13 cellular contexts compared by ENCODE assay signal in the genomic region with DNA sequence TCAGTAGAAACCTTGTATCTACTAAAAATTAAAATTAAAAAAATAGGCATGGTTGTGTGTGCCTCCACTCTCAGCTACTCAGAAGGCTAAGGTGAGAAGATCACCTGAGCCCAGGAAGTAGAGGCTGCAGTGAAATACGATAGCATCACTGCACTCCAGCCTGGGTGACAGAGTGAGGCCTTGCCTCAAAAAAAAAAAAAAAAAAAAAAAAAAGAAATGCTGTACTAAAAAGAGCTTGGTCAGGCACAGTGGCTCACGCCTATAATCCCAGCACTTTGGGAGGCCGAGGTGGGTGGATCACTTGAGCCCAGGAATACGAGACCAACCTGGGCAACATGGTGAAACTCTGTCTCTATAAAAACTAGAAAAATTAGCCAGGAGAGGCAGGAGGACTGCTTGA.
"Had no signal": no experiment of that assay in that cellular context is flagged by ENCODE, and none has a peak within 500 bp of the region (broad histone marks: within the 10 kb centered on the region; RNA-seq: fewer than 3 reads in every experiment).

No MANE protein-coding gene starts in this region.

- DNase-seq: activated CD4-positive, alpha-beta T cell treated with anti-CD3 and anti-CD28 coated beads for 1 hour; activated CD8-positive, alpha-beta memory T cell treated with anti-CD3 and anti-CD28 coated beads for 24 hours; activated CD8-positive, alpha-beta memory T cell treated with anti-CD3 and anti-CD28 coated beads, Interleukin-2, amount 50 U/mL, for 48 hours; activated effector memory CD4-positive, alpha-beta T cell treated with anti-CD3 and anti-CD28 coated beads, Interleukin-2, amount 50 U/mL, for 16 hours; activated T-cell treated with anti-CD3 and anti-CD28 coated beads, Interleukin-2, amount 50 U/mL, for 48 hours; cerebellar nuclear complex; cortex of kidney; gastrocnemius medialis; naive thymus-derived CD4-positive, alpha-beta T cell; right cardiac atrium; stimulated activated CD4-positive, alpha-beta T cell treated with anti-CD3 and anti-CD28 coated beads, Interleukin-2, amount 100 ng/mL, for 24 hours; stimulated activated naive CD4-positive, alpha-beta T cell treated with Interleukin-2 at 50 U/mL for 16 hours; thyroid gland had no signal
